In the genomic region with DNA sequence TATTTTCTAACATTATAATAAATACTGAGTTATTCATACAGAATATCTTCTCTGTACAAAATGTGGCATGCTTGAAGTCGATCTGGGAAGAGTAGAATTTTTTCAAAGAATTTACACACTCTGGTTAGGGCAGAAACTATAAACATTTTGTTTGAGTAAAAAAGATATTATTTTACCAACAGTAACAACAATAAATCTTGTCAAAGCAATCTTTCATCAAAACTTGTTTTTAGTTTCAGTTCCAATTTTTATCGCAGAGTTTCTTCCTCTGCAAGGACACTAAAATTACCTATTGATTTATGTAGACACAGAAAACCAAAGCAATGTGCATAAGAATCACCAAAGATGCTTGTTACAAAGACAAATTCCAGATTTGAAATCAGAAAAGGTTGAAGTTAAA, we compare ENCODE assay signal across 11 cellular contexts.
A peak's percentile ranks its signal among the peaks of the same experiment; 100 is the strongest.
DNase-seq lines count a peak whose midpoint lies in the region; ATAC-seq lines count a peak whose summit lies in the region.
"Had no signal": no experiment of that assay in that cellular context is flagged by ENCODE, and none has a peak within 500 bp of the region (broad histone marks: within the 10 kb centered on the region; RNA-seq: fewer than 3 reads in every experiment).

No MANE protein-coding gene starts in this region.

- peak overlapping the region; percentile 6 to 51 for H3K4me3 Mint-ChIP-seq in effector memory CD8-positive, alpha-beta T cell

- ATAC-seq in GM18502 (IDR thresholded peaks at IDR 0.05; ENCODE audit: poor library complexity, unreplicated experiment) (peak; percentile 11), GM21515 (IDR thresholded peaks at IDR 0.05; ENCODE audit: unreplicated experiment) (peak; percentile 16), HG03571 (IDR thresholded peaks at IDR 0.05; ENCODE audit: unreplicated experiment) (peak; percentile 19)
- ATAC-seq in effector memory CD8-positive, alpha-beta T cell (replicated peaks) = no peak

- no peak for DNase-seq in effector memory CD8-positive, alpha-beta T cell
- DNase-seq in SW 1271 (lab: John Stamatoyannopoulos, UW) (no peak), LoVo (ENCODE audit: low spot score) (no peak), GOT3 (lab: John Stamatoyannopoulos, UW) (no peak), HT-29 (ENCODE audit: low spot score) (no peak)
- DNase-seq: activated gamma-delta T cell, NCI-H446, substantia nigra had no signal

- no peak overlapping the region for H3K27ac Mint-ChIP-seq in effector memory CD8-positive, alpha-beta T cell

- H3K36me3 Mint-ChIP-seq in effector memory CD8-positive, alpha-beta T cell (ENCODE audit: insufficient read depth) = no peaks in the 10 kb centered on the region

- peaks cover 0 to 10% of the 10 kb centered on the region in 2 donors for H3K27me3 Mint-ChIP-seq in effector memory CD8-positive, alpha-beta T cell

- no peaks in the 10 kb centered on the region for H3K9me3 Mint-ChIP-seq in effector memory CD8-positive, alpha-beta T cell

- H3K4me1 Mint-ChIP-seq in effector memory CD8-positive, alpha-beta T cell (ENCODE audit: low read depth in 2 of 2) = peaks cover 4 to 8% of the 10 kb centered on the region in 2 donors
